8 cellular contexts compared by ENCODE assay signal in the genomic region with DNA sequence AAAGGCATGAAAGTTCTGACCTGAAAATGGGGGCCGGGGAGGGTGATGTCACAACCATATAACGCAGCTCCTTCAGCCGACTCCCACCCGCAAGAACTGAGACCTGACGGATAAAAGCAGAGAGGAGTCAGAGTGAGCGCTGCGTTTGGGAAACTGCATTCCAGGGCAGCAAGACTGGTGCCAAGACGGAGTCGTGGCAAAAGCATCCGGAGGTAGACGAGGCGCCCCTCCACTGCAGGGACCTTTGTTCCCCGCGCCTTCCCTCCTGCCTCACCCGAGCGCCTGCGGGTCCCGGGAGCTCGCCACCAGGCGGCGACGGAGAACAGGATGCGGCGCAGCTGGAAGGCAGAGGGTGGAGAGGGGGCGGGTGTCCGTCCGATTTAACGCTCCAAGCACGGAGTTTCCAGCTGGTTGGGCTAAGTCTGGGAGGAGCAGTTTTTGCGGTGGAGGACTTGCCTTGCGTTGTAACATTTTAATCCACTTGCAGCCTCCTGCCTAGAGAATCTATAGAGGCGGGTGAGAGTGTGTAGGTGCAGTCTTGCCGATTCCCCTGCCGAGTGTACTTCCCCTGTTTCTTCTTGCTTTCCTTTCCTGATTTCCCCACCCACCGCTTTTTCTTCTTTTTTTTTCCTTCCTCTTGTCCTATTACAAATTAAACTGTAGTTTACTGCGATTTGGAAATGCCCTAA. TPM values are rescaled to one million over a fixed set of nuclear protein-coding genes. Genes with fewer than 3 reads are reported as not detected.
DNase-seq lines count a peak whose midpoint lies in the region; ATAC-seq and TF ChIP-seq lines count a peak whose summit lies in the region.

No MANE protein-coding gene starts in this region.

- H3K9me3 Mint-ChIP-seq in activated naive CD4-positive, alpha-beta T cell treated with anti-CD3 and anti-CD28 coated beads, Interleukin-2, amount 10 ng/mL, durations not matched to agents 7 days and 5 days, result peaks cover 4% of the 10 kb centered on the region
- H3K9me3 Mint-ChIP-seq in glutamatergic neuron (ENCODE audit: unreplicated experiment), result peaks cover 4% of the 10 kb centered on the region

- H3K36me3 ChIP-seq in SJCRH30 (no peaks in the 10 kb centered on the region), thymus (ENCODE audit: control insufficient read depth, insufficient read depth) (no peaks in the 10 kb centered on the region)

- CTCF ChIA-PET in activated naive CD4-positive, alpha-beta T cell treated with anti-CD3 and anti-CD28 coated beads, Interleukin-2, amount 10 ng/mL, durations not matched to agents 7 days and 5 days (lab: Charles Lee), result interaction anchor here (0.9 to 2.0 kb wide), 10 partner anchors 9 to 590 kb away, joined by 3 to 9 read pairs (median 4); a partner anchor contains a TSS

- whole genome bisulfite sequencing in thymus, result under 1% methylated on average over 36 of the region's 36 CpGs

- H3K4me3 ChIP-seq in SJCRH30 (peak overlapping the region; percentile 35), thymus (ENCODE audit: low read length) (peak overlapping the region; percentile 49)

- H3K9me3 ChIP-seq in SJCRH30 (replicated peaks) (no peaks in the 10 kb centered on the region), thymus (ENCODE audit: control insufficient read depth) (no peaks in the 10 kb centered on the region)

- H3K27me3 Mint-ChIP-seq in activated naive CD4-positive, alpha-beta T cell treated with anti-CD3 and anti-CD28 coated beads, Interleukin-2, amount 10 ng/mL, durations not matched to agents 7 days and 5 days, result peaks cover 38% of the 10 kb centered on the region
- peaks cover 3% of the 10 kb centered on the region for H3K27me3 Mint-ChIP-seq in glutamatergic neuron (ENCODE audit: unreplicated experiment)

- DNase-seq in DMS153 (lab: John Stamatoyannopoulos, UW) (peak; percentile 39), GM20000 (ENCODE audit: low spot score) (peak; percentile 75), HPDE6-E6E7 (ENCODE audit: extremely low spot score) (peak; percentile 77), SJCRH30 (peak; percentile 75 to 82), glutamatergic neuron (peak; percentile 93), omental fat pad (ENCODE audit: low spot score) (peak; percentile 81)
- peak; percentile 73 for DNase-seq in activated naive CD4-positive, alpha-beta T cell treated with anti-CD3 and anti-CD28 coated beads, Interleukin-2, amount 10 ng/mL, durations not matched to agents 7 days and 5 days

- H3K36me3 Mint-ChIP-seq in activated naive CD4-positive, alpha-beta T cell treated with anti-CD3 and anti-CD28 coated beads, Interleukin-2, amount 10 ng/mL, durations not matched to agents 7 days and 5 days, result no peaks in the 10 kb centered on the region
- H3K36me3 Mint-ChIP-seq in glutamatergic neuron (ENCODE audit: unreplicated experiment), result no peaks in the 10 kb centered on the region

- peak overlapping the region; percentile 82 for H3K4me3 Mint-ChIP-seq in activated naive CD4-positive, alpha-beta T cell treated with anti-CD3 and anti-CD28 coated beads, Interleukin-2, amount 10 ng/mL, durations not matched to agents 7 days and 5 days
- peak overlapping the region; percentile 92 for H3K4me3 Mint-ChIP-seq in glutamatergic neuron (ENCODE audit: unreplicated experiment)

- H3K4me1 ChIP-seq in SJCRH30 (0 out of 2 replicates have a peak, but pooled peaks cover 5% of the 10 kb centered on the region), thymus (ENCODE audit: control insufficient read depth, insufficient read depth, low read length) (no peaks in the 10 kb centered on the region)

- H3K27me3 ChIP-seq in SJCRH30 (no peaks in the 10 kb centered on the region), thymus (ENCODE audit: control insufficient read depth, insufficient read depth) (no peaks in the 10 kb centered on the region)

- peaks cover 29% of the 10 kb centered on the region for H3K4me1 Mint-ChIP-seq in activated naive CD4-positive, alpha-beta T cell treated with anti-CD3 and anti-CD28 coated beads, Interleukin-2, amount 10 ng/mL, durations not matched to agents 7 days and 5 days
- H3K4me1 Mint-ChIP-seq in glutamatergic neuron (ENCODE audit: low read depth, unreplicated experiment), result peaks cover 3% of the 10 kb centered on the region

- H3K27ac ChIP-seq in SJCRH30 (no peak overlapping the region), thymus (ENCODE audit: low read depth) (no peak overlapping the region)

- TF ChIP-seq CTCF in GM20000 (IDR thresholded peaks at IDR 0.05; ENCODE audit: extremely low read depth, missing control alignments) (peak; percentile 90), glutamatergic neuron (IDR thresholded peaks at IDR 0.05; ENCODE audit: partially characterized antibody, unreplicated experiment) (peak; percentile 76), omental fat pad (IDR thresholded peaks at IDR 0.05) (peak in 2 of 3 donors; percentile 30 to 63)

- ATAC-seq in omental fat pad (ENCODE audit: low FRiP score), result peak; percentile 75

- no peak overlapping the region for H3K27ac Mint-ChIP-seq in activated naive CD4-positive, alpha-beta T cell treated with anti-CD3 and anti-CD28 coated beads, Interleukin-2, amount 10 ng/mL, durations not matched to agents 7 days and 5 days
- H3K27ac Mint-ChIP-seq in glutamatergic neuron (ENCODE audit: unreplicated experiment), result peak overlapping the region; percentile 78

RNA-seq across cellular contexts. Expression of a gene that starts 1.2 kb away (rescaled TPM):
- not detected in 2 replicates for total RNA-seq in SJCRH30 (2014; rRNA removed; shearing (Covaris generic))
- total RNA-seq in glutamatergic neuron (ENCODE audit: unreplicated experiment) (5.9 TPM), omental fat pad (10 to 100 TPM; 16.3 to 42.8 (median 27.3) TPM)
- 13.4 TPM for polyA plus RNA-seq in thymus

Comparison
In these comparisons a context has a peak if more than half of its experiments do, and no peak if none do; other contexts are left out.
1. DNase-seq: peak in every context shown above with its lines; median percentile 93 in glutamatergic neuron; 81 in omental fat pad; 78 in SJCRH30; 77 in HPDE6-E6E7; 75 in GM20000; 73 in activated naive CD4-positive, alpha-beta T cell treated with anti-CD3 and anti-CD28 coated beads, Interleukin-2, amount 10 ng/mL, durations not matched to agents 7 days and 5 days; 39 in DMS153.